In genomic region chr7:154178890-154179289, GRCh38 we compare ENCODE assay signal across 26 cellular contexts.
"Had no signal": no experiment of that assay in that cellular context is flagged by ENCODE, and none has a peak within 500 bp of the region (broad histone marks: within the 10 kb centered on the region; RNA-seq: fewer than 3 reads in every experiment).

No MANE protein-coding gene starts in this region.

- H3K9me3 ChIP-seq: adrenal gland, mucosa of descending colon, right lobe of liver, testis had no signal

- FAIRE-seq: astrocyte, colon, endothelial cell of umbilical vein, TTC549 had no signal

- H3K36me3 Mint-ChIP-seq: activated naive CD8-positive, alpha-beta T cell; immature natural killer cell; stimulated activated naive B cell treated with anti-CD40 and anti-IgM and Interleukin-4, amounts not matched to agents 10 μg/mL and 1 μg/mL and 100 μg/mL, for 72 hours had no signal

- H3K4me2 ChIP-seq: smooth muscle cell had no signal

- H3K27ac ChIP-seq: adrenal gland, parathyroid adenoma, right lobe of liver, testis, WERI-Rb-1 had no signal

- DNase-seq: activated CD4-positive, alpha-beta T cell treated with anti-CD3 and anti-CD28 coated beads, Interleukin-2, amount 10 ng/mL, durations not matched to agents 7 days and 5 days; activated CD4-positive, CD25-positive, alpha-beta regulatory T cell treated with anti-CD3 and anti-CD28 coated beads, Interleukin-2, amount 50 U/mL, for 72 hours; activated T-cell treated with anti-CD3 and anti-CD28 coated beads, Interleukin-2, amount 50 U/mL, for 1 hour; adrenal gland; effector memory CD4-positive, alpha-beta T cell; immature natural killer cell; left cardiac atrium; mesenchymal stem cell; mucosa of descending colon; nephron progenitor cell; nucleus accumbens; right lobe of liver; stimulated activated CD4-positive, alpha-beta T cell treated with anti-CD3 and anti-CD28 coated beads, Interleukin-15, amount 100 ng/mL, for 24 hours; stimulated activated naive B cell treated with anti-CD40 and anti-IgM and Interleukin-4, amounts not matched to agents 10 μg/mL and 1 μg/mL and 100 μg/mL, for 72 hours; T-helper 1 cell; testis; trophoblast cell; WERI-Rb-1 had no signal

- H3K4me1 Mint-ChIP-seq: activated CD4-positive, alpha-beta T cell treated with anti-CD3 and anti-CD28 coated beads, Interleukin-2, amount 10 ng/mL, durations not matched to agents 7 days and 5 days; central memory CD8-positive, alpha-beta T cell; immature natural killer cell; stimulated activated naive B cell treated with anti-CD40 and anti-IgM and Interleukin-4, amounts not matched to agents 10 μg/mL and 1 μg/mL and 100 μg/mL, for 72 hours had no signal

- H3K4me3 ChIP-seq: adrenal gland, mucosa of descending colon, right lobe of liver, smooth muscle cell, testis had no signal

- H3K9ac ChIP-seq: parathyroid adenoma had no signal

- H3K4me1 ChIP-seq: adrenal gland, parathyroid adenoma, right lobe of liver, testis had no signal

- H3K79me2 ChIP-seq: parathyroid adenoma had no signal

- H3K4me3 Mint-ChIP-seq: activated CD4-positive, alpha-beta T cell treated with anti-CD3 and anti-CD28 coated beads, Interleukin-2, amount 10 ng/mL, durations not matched to agents 7 days and 5 days; activated naive CD8-positive, alpha-beta T cell; central memory CD8-positive, alpha-beta T cell; immature natural killer cell; nephron progenitor cell; stimulated activated naive B cell treated with anti-CD40 and anti-IgM and Interleukin-4, amounts not matched to agents 10 μg/mL and 1 μg/mL and 100 μg/mL, for 72 hours had no signal

- H3K36me3 ChIP-seq: adrenal gland, right lobe of liver, WERI-Rb-1 had no signal

- H3K27me3 Mint-ChIP-seq: activated CD4-positive, alpha-beta T cell treated with anti-CD3 and anti-CD28 coated beads, Interleukin-2, amount 10 ng/mL, durations not matched to agents 7 days and 5 days; activated naive CD8-positive, alpha-beta T cell; central memory CD8-positive, alpha-beta T cell had no signal

- H2AFZ ChIP-seq: parathyroid adenoma had no signal

- H3K27ac Mint-ChIP-seq: activated CD4-positive, alpha-beta T cell treated with anti-CD3 and anti-CD28 coated beads, Interleukin-2, amount 10 ng/mL, durations not matched to agents 7 days and 5 days; activated naive CD8-positive, alpha-beta T cell; immature natural killer cell; nephron progenitor cell; stimulated activated naive B cell treated with anti-CD40 and anti-IgM and Interleukin-4, amounts not matched to agents 10 μg/mL and 1 μg/mL and 100 μg/mL, for 72 hours had no signal

- H3K27me3 ChIP-seq: adrenal gland, right lobe of liver, testis had no signal

- ATAC-seq: left cardiac atrium; mucosa of descending colon; right lobe of liver; stimulated activated naive B cell treated with anti-CD40 and anti-IgM and Interleukin-4, amounts not matched to agents 10 μg/mL and 1 μg/mL and 100 μg/mL, for 72 hours had no signal

- H3K9me3 Mint-ChIP-seq: nephron progenitor cell; stimulated activated naive B cell treated with anti-CD40 and anti-IgM and Interleukin-4, amounts not matched to agents 10 μg/mL and 1 μg/mL and 100 μg/mL, for 72 hours had no signal
